ENCODE assay signal across 12 cellular contexts in genomic region chr14:69002069-69002468, GRCh38. TPM values are rescaled to one million over a fixed set of nuclear protein-coding genes. Genes with fewer than 3 reads are reported as not detected.
DNase-seq lines count a peak whose midpoint lies in the region; ATAC-seq, FAIRE-seq and TF ChIP-seq lines count a peak whose summit lies in the region.
"Had no signal": no experiment of that assay in that cellular context is flagged by ENCODE, and none has a peak within 500 bp of the region (broad histone marks: within the 10 kb centered on the region; RNA-seq: fewer than 3 reads in every experiment).

No MANE protein-coding gene starts in this region.

- no TSS peak for BruUV-seq in HCT116 (replicated peaks; lab: Mats Ljungman, UMichigan)
- no TSS peak for BruUV-seq in GM12878 (replicated peaks; lab: Mats Ljungman, UMichigan)

- H3K36me3 ChIP-seq in HCT116 (ENCODE audit: control insufficient read depth in 1 of 2, insufficient read depth in 2 of 2, low read length in 2 of 2) (no peaks in the 10 kb centered on the region), GM12878 (ENCODE audit: control insufficient read depth in 2 of 2, insufficient read depth in 2 of 2, low read length in 1 of 2) (no peaks in the 10 kb centered on the region), Karpas-422 (ENCODE audit: insufficient read depth, low read length) (no peaks in the 10 kb centered on the region)

- CTCF ChIA-PET in A549 (lab: Yijun Ruan, JAX) (interaction anchor here (0.6 to 7.6 kb wide), 8 partner anchors 11 to 720 kb away, joined by 3 to 48 read pairs (median 6); no protein-coding TSS in a partner anchor), HCT116 (lab: Charles Lee) (interaction anchor here (1.5 kb wide), 1 partner anchor 91 kb away, joined by 4 read pairs; no protein-coding TSS in a partner anchor), GM12878 (lab: Yijun Ruan, JAX) (interaction anchor here (0.7 to 2.0 kb wide), 7 partner anchors 14 to 91 kb away, joined by 3 to 13 read pairs (median 3); no protein-coding TSS in a partner anchor)

- TF ChIP-seq CTCF in A549 (IDR thresholded peaks at IDR 0.05) (peak; percentile 31; the same call in 2 of the 3 replicates), HCT116 (IDR thresholded peaks at IDR 0.05 in 2 of 3, conservative IDR thresholded peaks at IDR 0.05 in 1 of 3; ENCODE audit: borderline replicate concordance in 1 of 3, insufficient read depth in 1 of 3, low read depth in 2 of 3, low read length in 2 of 3) (peak; percentile 27 to 41 (median 33); a peak in 4 of 6 replicates), GM12878 (IDR thresholded peaks at IDR 0.05 in 2 of 3, conservative IDR thresholded peaks at IDR 0.05 in 1 of 3; ENCODE audit: control insufficient read depth in 2 of 3, extremely low read depth in 1 of 3, insufficient read depth in 1 of 3, low read depth in 3 of 3, low read length in 3 of 3) (peak in 1 of 3 experiments; percentile 21; a peak in 2 of 6 replicates)

- peak; percentile 51 to 75 for DNase-seq in A549 (ENCODE audit: low read depth in 1 of 2, low spot score in 1 of 2)
- no peak for DNase-seq in HCT116 (ENCODE audit: low read depth, low spot score)
- DNase-seq in GM12878 (ENCODE audit: low read depth, low spot score), result no peak
- DNase-seq in islet precursor cell, result peak; percentile 91
- no peak for DNase-seq in Karpas-422
- no peak for DNase-seq in NCI-H748 (lab: John Stamatoyannopoulos, UW; ENCODE audit: unreplicated experiment)
- DNase-seq: Kasumi-1; stimulated activated CD4-positive, alpha-beta T cell treated with anti-CD3 and anti-CD28 coated beads, Interleukin-2, amount 100 ng/mL, for 24 hours had no signal

- H2AFZ ChIP-seq in HCT116 (ENCODE audit: low read depth, low read length, poor library complexity, severe bottlenecking) (no peak overlapping the region), GM12878 (ENCODE audit: control insufficient read depth, low read depth, low read length) (no peak overlapping the region), Karpas-422 (ENCODE audit: low read length) (no peak overlapping the region)

- ATAC-seq in A549 (peak; percentile 70 to 89; a peak in 5 of 6 replicates), HCT116 (peak; percentile 77), GM12878 (peak; percentile 91), HG02970 (IDR thresholded peaks at IDR 0.05; ENCODE audit: low FRiP score, unreplicated experiment) (no peak), HG02759 (IDR thresholded peaks at IDR 0.05; ENCODE audit: unreplicated experiment) (no peak)

- no peak overlapping the region for H3K4me2 ChIP-seq in A549
- no peak overlapping the region for H3K4me2 ChIP-seq in HCT116 (ENCODE audit: low read length)
- no peak overlapping the region for H3K4me2 ChIP-seq in GM12878 (ENCODE audit: control insufficient read depth, insufficient read depth)
- H3K4me2 ChIP-seq in Karpas-422 (ENCODE audit: low read depth, low read length, poor library complexity, severe bottlenecking), result no peak overlapping the region

- H3K9me2 ChIP-seq in HCT116 (ENCODE audit: insufficient read depth) (no peaks in the 10 kb centered on the region), Karpas-422 (replicated peaks; ENCODE audit: insufficient read depth, low read length) (no peaks in the 10 kb centered on the region)

- no peak overlapping the region for H3K9ac ChIP-seq in HCT116 (ENCODE audit: low read length)
- H3K9ac ChIP-seq in GM12878 (ENCODE audit: control insufficient read depth, insufficient read depth, low read length), result no peak overlapping the region
- no peak overlapping the region for H3K9ac ChIP-seq in Karpas-422 (ENCODE audit: low read length)

- H3K27ac ChIP-seq in A549, result no peak overlapping the region
- no peak overlapping the region for H3K27ac ChIP-seq in HCT116 (ENCODE audit: low read depth, low read length)
- no peak overlapping the region for H3K27ac ChIP-seq in GM12878 (ENCODE audit: control insufficient read depth, insufficient read depth)
- H3K27ac ChIP-seq in Karpas-422 (ENCODE audit: low read length), result no peak overlapping the region

- TF ChIP-seq POLR2A in A549 (IDR thresholded peaks at IDR 0.05; ENCODE audit: low read length) (no peak), HCT116 (IDR thresholded peaks at IDR 0.05; ENCODE audit: borderline replicate concordance, extremely low read depth, insufficient read depth, insufficient read length) (no peak), GM12878 (IDR thresholded peaks at IDR 0.05; ENCODE audit: low read depth, low read length) (no peak)

- RAD21 ChIA-PET in HCT116 (lab: Charles Lee; ENCODE audit: low non-redundant PET in 1 of 2, low total read pairs in 2 of 2, uncharacterized antibody in 2 of 2, unreplicated experiment in 2 of 2), result no interaction called here
- RAD21 ChIA-PET in GM12878 (lab: Charles Lee; ENCODE audit: unreplicated experiment), result interaction anchor here (1.8 kb wide), 1 partner anchor 90 kb away, joined by 8 read pairs; no protein-coding TSS in a partner anchor

- H4K20me1 ChIP-seq in HCT116 (ENCODE audit: insufficient read depth), result no peaks in the 10 kb centered on the region
- no peaks in the 10 kb centered on the region for H4K20me1 ChIP-seq in GM12878 (ENCODE audit: control insufficient read depth, insufficient read depth)
- H4K20me1 ChIP-seq in Karpas-422 (ENCODE audit: insufficient read depth, low read depth, low read length), result 0 out of 2 replicates have a peak, but pooled peaks cover 3% of the 10 kb centered on the region

- H3K4me3 ChIP-seq in A549, result no peak overlapping the region
- no peak overlapping the region for H3K4me3 ChIP-seq in HCT116 (replicated peaks in 1 of 2; ENCODE audit: low read depth in 1 of 2, low read length in 2 of 2)
- no peak overlapping the region for H3K4me3 ChIP-seq in GM12878
- H3K4me3 ChIP-seq in Karpas-422 (ENCODE audit: low read length), result no peak overlapping the region

- WGBS in A549 (ENCODE audit: missing lambda C conversion rate), result 64% methylated on average over 3 of the region's 3 CpGs
- WGBS in GM12878 (ENCODE audit: insufficient coverage, insufficient replicate concordance, low lambda C conversion rate, missing lambda C conversion rate), result 29% methylated on average over 3 of the region's 3 CpGs

- H3K79me2 ChIP-seq in HCT116 (ENCODE audit: insufficient read depth, low read length) (no peaks in the 10 kb centered on the region), GM12878 (ENCODE audit: control insufficient read depth, insufficient read depth, low read length) (no peaks in the 10 kb centered on the region), Karpas-422 (ENCODE audit: low read length) (no peaks in the 10 kb centered on the region)

- H3K9me3 ChIP-seq in A549, result no peaks in the 10 kb centered on the region
- H3K9me3 ChIP-seq in HCT116 (ENCODE audit: control insufficient read depth in 1 of 2, insufficient read depth in 1 of 2, low read depth in 1 of 2, low read length in 2 of 2), result no peaks in the 10 kb centered on the region
- H3K9me3 ChIP-seq in GM12878 (replicated peaks; ENCODE audit: control insufficient read depth, insufficient read depth, low read length), result no peaks in the 10 kb centered on the region
- no peaks in the 10 kb centered on the region for H3K9me3 ChIP-seq in Karpas-422 (ENCODE audit: low read length)

- TF ChIP-seq RAD21 in A549 (conservative IDR thresholded peaks at IDR 0.05 in 1 of 2, IDR thresholded peaks at IDR 0.05 in 1 of 2) (peak; percentile 38 to 51; a peak in 3 of 5 replicates), HCT116 (IDR thresholded peaks at IDR 0.05; ENCODE audit: low read depth) (peak; percentile 58), GM12878 (IDR thresholded peaks at IDR 0.05; ENCODE audit: insufficient read depth, low read depth, low read length) (no peak)

- FAIRE-seq in A549 (lab: Jason Lieb, UNC), result peak; percentile 65
- no peak for FAIRE-seq in GM12878 (lab: Jason Lieb, UNC)
- FAIRE-seq: D721Med, TTC549 had no signal

- SMC1A ChIA-PET in GM12878 (lab: Charles Lee; ENCODE audit: uncharacterized antibody, unreplicated experiment), result interaction anchor here (0.7 kb wide), 1 partner anchor 91 kb away, joined by 6 read pairs; no protein-coding TSS in a partner anchor

- H3K27me3 ChIP-seq in HCT116 (ENCODE audit: insufficient read depth, low read length) (no peaks in the 10 kb centered on the region), GM12878 (replicated peaks in 1 of 2; ENCODE audit: control insufficient read depth in 2 of 2, insufficient read depth in 2 of 2, low read length in 1 of 2) (no peaks in the 10 kb centered on the region; a peak in 2 of 4 replicates), Karpas-422 (ENCODE audit: low read length) (0 out of 2 replicates have a peak, but pooled peaks cover 2% of the 10 kb centered on the region)

- POLR2A ChIA-PET in A549 (lab: Yijun Ruan, JAX), result no interaction called here
- POLR2A ChIA-PET in HCT116 (lab: Charles Lee), result no interaction called here
- POLR2A ChIA-PET in GM12878 (lab: Charles Lee), result no interaction called here

- in situ Hi-C loops in GM12878 (cut with MboI), result no loop called here

- no peak for TF ChIP-seq EP300 in A549 (IDR thresholded peaks at IDR 0.05)
- TF ChIP-seq EP300 in GM12878 (IDR thresholded peaks at IDR 0.05; ENCODE audit: borderline replicate concordance in 1 of 2, control insufficient read depth in 1 of 2, low read depth in 2 of 2, low read length in 2 of 2), result no peak

- H3K4me1 ChIP-seq in A549 (peaks cover 18% of the 10 kb centered on the region), HCT116 (ENCODE audit: control insufficient read depth in 1 of 2, insufficient read depth in 2 of 2, low read length in 2 of 2) (peaks cover 13 to 19% of the 10 kb centered on the region in 2 experiments), GM12878 (ENCODE audit: control insufficient read depth, insufficient read depth, low read length) (no peaks in the 10 kb centered on the region), Karpas-422 (ENCODE audit: low read length) (no peaks in the 10 kb centered on the region)

- intact Hi-C loops in HCT116 (cut with micrococcal nuclease) (loop anchor here (5.0 kb wide), 1 partner anchor 90 kb away; no protein-coding TSS in a partner anchor), GM12878 (cut with micrococcal nuclease; ENCODE audit: unreplicated experiment) (no loop called here)

RNA-seq across cellular contexts. Expression of gene ACTN1, which starts 23.0 kb away (rescaled TPM):
- polyA plus RNA-seq in A549 (2011; rRNA removed), result 207 and 208 TPM in 2 replicates
- polyA plus RNA-seq in A549 (2012; cell fraction: cytosol; rRNA removed), result 265 and 286 TPM in 2 replicates
- polyA plus RNA-seq in A549 (2012; cell fraction: nucleus; rRNA removed), result 559 and 760 TPM in 2 replicates
- polyA plus RNA-seq in A549 (2017; fragmentation: RNase III; extraction: RNeasy Plus Mini Kit Qiagen cat#74134 plus additional on column Dnase treatment), result 245 to 269 TPM (median 252 TPM) in 3 replicates
- 580 and 586 TPM in 2 replicates for polyA minus RNA-seq in A549 (2011; rRNA and poly(A)+ RNA removed)
- 123 TPM for total RNA-seq in HCT116 (2021; ENCODE audit: unreplicated experiment)
- polyA plus RNA-seq in HCT116 (2012), result 134 and 167 TPM in 2 replicates
- total RNA-seq in GM12878 (2013; cell fraction: nucleolus; rRNA removed), result 9.5 and 9.9 TPM in 2 replicates
- total RNA-seq in GM12878 (2014; rRNA removed), result 2.2 and 3.3 TPM in 2 replicates
- 1.2 and 1.9 TPM in 2 replicates for total RNA-seq in GM12878 (2014; rRNA removed; fragmentation: Illumina TruSeq; extraction: Trizol)
- 3.8 and 5.7 TPM in 2 replicates for total RNA-seq in GM12878 (2021)
- 0.75 TPM for polyA plus RNA-seq in GM12878 (2011; ENCODE audit: low read depth)
- 18.5 and 39.4 TPM in 2 replicates for polyA plus RNA-seq in GM12878 (2011; rRNA removed)
- polyA plus RNA-seq in GM12878 (2011; cell fraction: cytosol; rRNA removed), result 38.6 and 49.2 TPM in 2 replicates
- polyA plus RNA-seq in GM12878 (2011; cell fraction: nucleus; rRNA removed), result 44.2 and 85.1 TPM in 2 replicates
- polyA plus RNA-seq in GM12878 (2012), result 2.0 and 3.2 TPM in 2 replicates
- polyA plus RNA-seq in GM12878 (2014; fragmentation: Illumina TruSeq; extraction: Trizol), result 2.4 and 5.0 TPM in 2 replicates
- under 1 TPM; 0.14 to 0.51 TPM for polyA plus RNA-seq in GM12878 (2014; fragmentation: Nextera tagmentation; extraction: Ambion mirVana)
- 2.8 and 3.1 TPM in 2 replicates for polyA plus RNA-seq in GM12878 (2014; rRNA removed)
- 1 to 10 TPM; 3.0 to 3.1 TPM for polyA plus RNA-seq in GM12878 (2016; fragmentation: Nextera tagmentation; extraction: Ambion mirVana)
- 44.8 and 47.7 TPM in 2 replicates for polyA minus RNA-seq in GM12878 (2011; rRNA and poly(A)+ RNA removed)
- polyA minus RNA-seq in GM12878 (2011; cell fraction: cytosol; rRNA and poly(A)+ RNA removed), result 39.7 and 40.4 TPM in 2 replicates
- polyA minus RNA-seq in GM12878 (2011; cell fraction: nucleus; rRNA and poly(A)+ RNA removed), result 21.0 and 44.7 TPM in 2 replicates
- total RNA-seq in Karpas-422 (2014; rRNA removed; shearing (Covaris generic); ENCODE audit: low replicate concordance), result 1.1 TPM in 1 of 2 replicates, not detected in the other

Comparison
In these comparisons a context has a peak if more than half of its experiments do, and no peak if none do; other contexts are left out.
1. ATAC-seq: peak in A549 (2 of 2), HCT116 (single experiment) and GM12878 (single experiment); none in HG02970 (single experiment) and HG02759 (single experiment).
2. DNase-seq: peak in A549 (2 of 2) and islet precursor cell (single experiment); none in HCT116 (single experiment), GM12878 (single experiment), Karpas-422 (single experiment) and NCI-H748 (single experiment).
3. RNA of gene ACTN1, which starts 23.0 kb away (total RNA-seq): 123 TPM in HCT116 (single experiment); 1.2 to 9.9 TPM in GM12878 and 1.1 TPM in Karpas-422; every median in the first group is over 10 times any median in the second.
4. Of the 24 proteins assayed by ChIP-seq in both GM12878 and A549: peak only in GM12878: none; only in A549: RAD21 and SMC3; in both: none; in neither: 21; mixed calls (peak in some experiments, not most) for 1.